ENCODE assay signal across 20 cellular contexts in the genomic region with DNA sequence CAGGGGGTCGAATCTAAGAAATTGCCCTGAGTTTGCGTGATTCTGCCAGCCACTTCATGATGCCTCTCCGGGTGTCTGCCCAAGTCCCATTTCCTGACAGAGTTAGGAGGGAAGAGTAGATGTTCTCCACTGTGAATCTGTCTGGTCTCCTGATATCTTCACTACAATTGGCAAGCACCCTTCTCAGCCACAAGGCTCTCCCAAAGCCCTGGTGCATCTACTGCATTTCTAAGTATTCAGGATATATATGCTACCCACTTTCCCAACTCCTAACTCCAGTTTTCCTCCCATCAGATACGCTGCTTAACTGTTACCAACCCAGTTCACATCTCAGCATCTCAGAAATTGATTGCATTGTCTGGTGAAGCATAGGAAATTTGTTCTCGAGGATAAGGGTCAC. TPM values are rescaled to one million over a fixed set of nuclear protein-coding genes. Genes with fewer than 3 reads are reported as not detected.
"Had no signal": no experiment of that assay in that cellular context is flagged by ENCODE, and none has a peak within 500 bp of the region (broad histone marks: within the 10 kb centered on the region; RNA-seq: fewer than 3 reads in every experiment).

No MANE protein-coding gene starts in this region.

- H3K9me3 ChIP-seq: ascending aorta, esophagus muscularis mucosa, stomach, suprapubic skin, tibial nerve had no signal

- DNase-seq: natural killer cell had no signal

- H3K79me2 ChIP-seq: hepatocyte had no signal

- H3K36me3 ChIP-seq: ascending aorta, esophagus muscularis mucosa, stomach, suprapubic skin, tibial nerve had no signal

- H3K4me3 ChIP-seq: ascending aorta, esophagus muscularis mucosa, hepatocyte, skin epidermis, stomach, suprapubic skin, tibial nerve had no signal

- H3K27me3 ChIP-seq: ascending aorta, esophagus muscularis mucosa, hepatocyte, tibial nerve had no signal

- H3K4me3 Mint-ChIP-seq: activated CD4-positive, alpha-beta T cell treated with anti-CD3 and anti-CD28 coated beads, Interleukin-2, amount 10 ng/mL, durations not matched to agents 7 days and 5 days; activated T-cell treated with anti-CD3 and anti-CD28 coated beads, Interleukin-2, amount 50 U/mL, for 24 hours; activated T-helper 17 cell treated with anti-CD3 and anti-CD28 coated beads, Interleukin-2, amount 50 U/mL, for 72 hours; immature natural killer cell; natural killer cell; stimulated activated memory B cell treated with anti-CD40 and anti-IgM and Interleukin-4, amounts not matched to agents 10 μg/mL and 1 μg/mL and 100 μg/mL, for 72 hours had no signal

- H3K27ac ChIP-seq: ascending aorta, esophagus muscularis mucosa, hepatocyte, skin epidermis, stomach, suprapubic skin, tibial nerve had no signal

- H2AFZ ChIP-seq: hepatocyte had no signal

- H3K27ac Mint-ChIP-seq: activated CD4-positive, alpha-beta T cell treated with anti-CD3 and anti-CD28 coated beads, Interleukin-2, amount 10 ng/mL, durations not matched to agents 7 days and 5 days; activated naive CD4-positive, alpha-beta T cell treated with anti-CD3 and anti-CD28 coated beads, Interleukin-2, amount 50 U/mL, for 72 hours; activated T-cell treated with anti-CD3 and anti-CD28 coated beads, Interleukin-2, amount 50 U/mL, for 24 hours; activated T-helper 17 cell treated with anti-CD3 and anti-CD28 coated beads, Interleukin-2, amount 50 U/mL, for 72 hours; immature natural killer cell; natural killer cell; stimulated activated memory B cell treated with anti-CD40 and anti-IgM and Interleukin-4, amounts not matched to agents 10 μg/mL and 1 μg/mL and 100 μg/mL, for 72 hours had no signal

- H3K36me3 Mint-ChIP-seq: activated naive CD4-positive, alpha-beta T cell treated with anti-CD3 and anti-CD28 coated beads, Interleukin-2, amount 50 U/mL, for 72 hours; immature natural killer cell; natural killer cell; stimulated activated memory B cell treated with anti-CD40 and anti-IgM and Interleukin-4, amounts not matched to agents 10 μg/mL and 1 μg/mL and 100 μg/mL, for 72 hours had no signal

- H3K4me2 ChIP-seq: hepatocyte had no signal

- H3K9me3 Mint-ChIP-seq: activated CD4-positive, alpha-beta T cell treated with anti-CD3 and anti-CD28 coated beads, Interleukin-2, amount 10 ng/mL, durations not matched to agents 7 days and 5 days; activated naive CD4-positive, alpha-beta T cell treated with anti-CD3 and anti-CD28 coated beads, Interleukin-2, amount 50 U/mL, for 72 hours; activated T-cell treated with anti-CD3 and anti-CD28 coated beads, Interleukin-2, amount 50 U/mL, for 24 hours; activated T-helper 17 cell treated with anti-CD3 and anti-CD28 coated beads, Interleukin-2, amount 50 U/mL, for 72 hours; immature natural killer cell; natural killer cell; stimulated activated memory B cell treated with anti-CD40 and anti-IgM and Interleukin-4, amounts not matched to agents 10 μg/mL and 1 μg/mL and 100 μg/mL, for 72 hours had no signal

- H3K4me1 Mint-ChIP-seq: activated CD4-positive, alpha-beta T cell treated with anti-CD3 and anti-CD28 coated beads, Interleukin-2, amount 10 ng/mL, durations not matched to agents 7 days and 5 days; activated T-helper 17 cell treated with anti-CD3 and anti-CD28 coated beads, Interleukin-2, amount 50 U/mL, for 72 hours; immature natural killer cell; natural killer cell had no signal

RNA-seq across cellular contexts. Expression of gene OVAAL, which starts 25.9 kb away (rescaled TPM):
- total RNA-seq: activated CD4-positive, alpha-beta T cell treated with anti-CD3 and anti-CD28 coated beads, Interleukin-2, amount 10 ng/mL, durations not matched to agents 7 days and 5 days; activated naive CD4-positive, alpha-beta T cell treated with anti-CD3 and anti-CD28 coated beads, Interleukin-2, amount 50 U/mL, for 72 hours; activated T-helper 17 cell treated with anti-CD3 and anti-CD28 coated beads, Interleukin-2, amount 50 U/mL, for 72 hours; ascending aorta; dermis microvascular lymphatic vessel endothelial cell; esophagus muscularis mucosa; frontal cortex; hepatocyte; kidney epithelial cell; left lobe of liver; natural killer cell; stomach; suprapubic skin; tibial nerve had no signal
- polyA plus RNA-seq: adipose tissue, hepatocyte, immature natural killer cell, stomach, urinary bladder had no signal
